In genomic region chr12:121590476-121591143, GRCh38 we compare ENCODE assay signal across 8 cellular contexts. TPM values are rescaled to one million over a fixed set of nuclear protein-coding genes. Genes with fewer than 3 reads are reported as not detected.
A peak's percentile ranks its signal among the peaks of the same experiment; 100 is the strongest.
DNase-seq lines count a peak whose midpoint lies in the region; ATAC-seq and TF ChIP-seq lines count a peak whose summit lies in the region.

No MANE protein-coding gene starts in this region.

- H3K4me3 ChIP-seq in CD8-positive, alpha-beta T cell (ENCODE audit: low read depth, low read length): peak overlapping the region; percentile 57
- peak overlapping the region; percentile 4; the same call in 1 of the 2 replicates for H3K4me3 ChIP-seq in HAP-1
- H3K4me3 ChIP-seq in SJSA1: peak overlapping the region; percentile 19

- in situ Hi-C loops in HAP-1 (cut with MboI; ENCODE audit: low sequenced_read_pairs): no loop called here

- peaks cover 30% of the 10 kb centered on the region for H3K4me1 ChIP-seq in CD8-positive, alpha-beta T cell (ENCODE audit: insufficient read depth, low read length)
- peaks cover 18% of the 10 kb centered on the region for H3K4me1 ChIP-seq in HAP-1
- H3K4me1 ChIP-seq in SJSA1 (replicated peaks): peaks cover 12% of the 10 kb centered on the region

- H3K27ac Mint-ChIP-seq in CD8-positive, alpha-beta T cell: peak overlapping the region; percentile 100
- peak overlapping the region; percentile 96 for H3K27ac Mint-ChIP-seq in activated naive CD8-positive, alpha-beta T cell treated with anti-CD3 and anti-CD28 coated beads, Interleukin-2, amount 50 U/mL, for 24 hours

- no peaks in the 10 kb centered on the region for H3K9me3 ChIP-seq in CD8-positive, alpha-beta T cell (ENCODE audit: low read length)
- H3K9me3 ChIP-seq in HAP-1 (no peaks in the 10 kb centered on the region), SJSA1 (replicated peaks) (no peaks in the 10 kb centered on the region)

- H3K9me3 Mint-ChIP-seq in CD8-positive, alpha-beta T cell: no peaks in the 10 kb centered on the region
- no peaks in the 10 kb centered on the region for H3K9me3 Mint-ChIP-seq in activated naive CD8-positive, alpha-beta T cell treated with anti-CD3 and anti-CD28 coated beads, Interleukin-2, amount 50 U/mL, for 24 hours

- peak in 6 of 7 experiments; percentile 37 to 82 (median 68) for DNase-seq in CD8-positive, alpha-beta T cell
- peak; percentile 68 to 81 for DNase-seq in HAP-1 (ENCODE audit: low spot score in 2 of 2)
- DNase-seq in SJSA1 (ENCODE audit: low read depth in 1 of 2, low spot score in 2 of 2): peak in 1 of 2 experiments; percentile 33
- DNase-seq in activated naive CD8-positive, alpha-beta T cell treated with anti-CD3 and anti-CD28 coated beads, Interleukin-2, amount 50 U/mL, for 24 hours: peak; percentile 71
- DNase-seq in iris pigment epithelial cell (ENCODE audit: low read depth): peak; percentile 61
- DNase-seq in stimulated activated CD8-positive, alpha-beta memory T cell treated with anti-CD3 and anti-CD28 coated beads, Interleukin-15, amount 100 ng/mL, for 1 hour (ENCODE audit: low read depth): peak; percentile 10
- DNase-seq in LoVo (ENCODE audit: low spot score): no peak
- no peak for DNase-seq in midbrain (lab: John Stamatoyannopoulos, UW)

- POLR2A ChIA-PET in CD8-positive, alpha-beta T cell (lab: Charles Lee): interaction anchor here (0.9 to 4.0 kb wide), 15 partner anchors 9 to 211 kb away, joined by 3 to 68 read pairs (median 5); partner anchors contain the start of genes KDM2B and ORAI1

- peaks cover 6% of the 10 kb centered on the region for H3K36me3 Mint-ChIP-seq in CD8-positive, alpha-beta T cell
- no peaks in the 10 kb centered on the region for H3K36me3 Mint-ChIP-seq in activated naive CD8-positive, alpha-beta T cell treated with anti-CD3 and anti-CD28 coated beads, Interleukin-2, amount 50 U/mL, for 24 hours (ENCODE audit: low read depth)

- TF ChIP-seq CTCF in CD8-positive, alpha-beta T cell (IDR thresholded peaks at IDR 0.05): no peak

- intact Hi-C loops in CD8-positive, alpha-beta T cell (cut with DNase I, micrococcal nuclease): loop anchor here (1.0 to 5.0 kb wide), 8 partner anchors 10 to 97 kb away; partner anchors contain the start of gene ORAI1 (in 2 of the 2)

- no peaks in the 10 kb centered on the region for H3K36me3 ChIP-seq in CD8-positive, alpha-beta T cell (ENCODE audit: insufficient read depth, low read length)
- H3K36me3 ChIP-seq in HAP-1 (replicated peaks) (peaks cover 3% of the 10 kb centered on the region; the same call in 1 of the 2 replicates), SJSA1 (no peaks in the 10 kb centered on the region)

- no peaks in the 10 kb centered on the region for H3K27me3 ChIP-seq in CD8-positive, alpha-beta T cell (ENCODE audit: insufficient read depth, low read length)
- H3K27me3 ChIP-seq in HAP-1 (ENCODE audit: low read depth) (no peaks in the 10 kb centered on the region), SJSA1 (replicated peaks) (no peaks in the 10 kb centered on the region)

- H3K27ac ChIP-seq in CD8-positive, alpha-beta T cell (ENCODE audit: low read depth, low read length): peak overlapping the region; percentile 95
- peak overlapping the region; percentile 78 for H3K27ac ChIP-seq in SJSA1

- H3K4me3 Mint-ChIP-seq in CD8-positive, alpha-beta T cell: peak overlapping the region; percentile 89
- peak overlapping the region; percentile 79 for H3K4me3 Mint-ChIP-seq in activated naive CD8-positive, alpha-beta T cell treated with anti-CD3 and anti-CD28 coated beads, Interleukin-2, amount 50 U/mL, for 24 hours

- H3K4me1 Mint-ChIP-seq in CD8-positive, alpha-beta T cell (ENCODE audit: low read depth): peaks cover 33% of the 10 kb centered on the region
- H3K4me1 Mint-ChIP-seq in activated naive CD8-positive, alpha-beta T cell treated with anti-CD3 and anti-CD28 coated beads, Interleukin-2, amount 50 U/mL, for 24 hours: peaks cover 34% of the 10 kb centered on the region

- CTCF ChIA-PET in CD8-positive, alpha-beta T cell (lab: Charles Lee): interaction anchor here (0.7 to 2.5 kb wide), 6 partner anchors 9 to 81 kb away, joined by 3 to 9 read pairs (median 8); no protein-coding TSS in a partner anchor

- no peaks in the 10 kb centered on the region for H3K27me3 Mint-ChIP-seq in CD8-positive, alpha-beta T cell (ENCODE audit: low read depth)
- H3K27me3 Mint-ChIP-seq in activated naive CD8-positive, alpha-beta T cell treated with anti-CD3 and anti-CD28 coated beads, Interleukin-2, amount 50 U/mL, for 24 hours: peaks cover 2% of the 10 kb centered on the region

- ATAC-seq in CD8-positive, alpha-beta T cell: peak; percentile 75
- ATAC-seq in activated naive CD8-positive, alpha-beta T cell treated with anti-CD3 and anti-CD28 coated beads, Interleukin-2, amount 50 U/mL, for 24 hours: peak; percentile 98

RNA-seq across cellular contexts. Expression of gene KDM2B, which starts 9.8 kb away (rescaled TPM):
- total RNA-seq in CD8-positive, alpha-beta T cell: 10 to 100 TPM; 80.8 to 87.3 TPM
- 15.2 and 22.0 TPM in 2 replicates for total RNA-seq in SJSA1 (2014; rRNA removed; shearing (Covaris generic))

RNA-seq across cellular contexts. Expression of gene ORAI1, which starts 35.7 kb away (rescaled TPM):
- total RNA-seq in CD8-positive, alpha-beta T cell: 10 to 100 TPM; 59.0 to 62.1 TPM
- total RNA-seq in SJSA1 (2014; rRNA removed; shearing (Covaris generic)): 5.3 and 11.7 TPM in 2 replicates

Comparison
In these comparisons a context has a peak if more than half of its experiments do, and no peak if none do; other contexts are left out.
1. DNase-seq: peak in CD8-positive, alpha-beta T cell (6 of 7), HAP-1 (2 of 2), activated naive CD8-positive, alpha-beta T cell treated with anti-CD3 and anti-CD28 coated beads, Interleukin-2, amount 50 U/mL, for 24 hours (single experiment), iris pigment epithelial cell (single experiment) and stimulated activated CD8-positive, alpha-beta memory T cell treated with anti-CD3 and anti-CD28 coated beads, Interleukin-15, amount 100 ng/mL, for 1 hour (single experiment); none in LoVo (single experiment) and midbrain (single experiment).
2. H3K4me3 ChIP-seq: peak in every context shown above with its lines; median percentile 57 in CD8-positive, alpha-beta T cell; 19 in SJSA1; 4 in HAP-1.